ENCODE assay signal across 16 cellular contexts in genomic region chr4:79147251-79147650, GRCh38.
A peak's percentile ranks its signal among the peaks of the same experiment; 100 is the strongest.
DNase-seq lines count a peak whose midpoint lies in the region; ATAC-seq and TF ChIP-seq lines count a peak whose summit lies in the region.
"Had no signal": no experiment of that assay in that cellular context is flagged by ENCODE, and none has a peak within 500 bp of the region (broad histone marks: within the 10 kb centered on the region; RNA-seq: fewer than 3 reads in every experiment).

No MANE protein-coding gene starts in this region.

- POLR2A ChIA-PET in CD8-positive, alpha-beta T cell (lab: Charles Lee), result no interaction called here

- ATAC-seq in CD8-positive, alpha-beta T cell, result no peak
- ATAC-seq: GM12878 had no signal

- no peaks in the 10 kb centered on the region for H3K79me2 ChIP-seq in GM23248 (ENCODE audit: insufficient read depth)

- H3K27ac Mint-ChIP-seq in CD8-positive, alpha-beta T cell, result no peak overlapping the region
- H3K27ac Mint-ChIP-seq: CD4-positive, CD25-positive, alpha-beta regulatory T cell had no signal

- no peak for TF ChIP-seq POLR2A in thyroid gland (IDR thresholded peaks at IDR 0.05)

- no peaks in the 10 kb centered on the region for H3F3A ChIP-seq in GM23248 (ENCODE audit: insufficient read depth)

- no peaks in the 10 kb centered on the region for H3K36me3 Mint-ChIP-seq in CD8-positive, alpha-beta T cell
- H3K36me3 Mint-ChIP-seq: CD4-positive, CD25-positive, alpha-beta regulatory T cell had no signal

- intact Hi-C loops in CD8-positive, alpha-beta T cell (cut with DNase I, micrococcal nuclease), result no loop called here
- intact Hi-C loops in thyroid gland (cut with DNase I), result no loop called here

- H3K9me3 ChIP-seq in GM23248 (ENCODE audit: low read depth), result no peaks in the 10 kb centered on the region
- H3K9me3 ChIP-seq in WERI-Rb-1 (ENCODE audit: severe bottlenecking), result peaks cover 15% of the 10 kb centered on the region
- no peaks in the 10 kb centered on the region for H3K9me3 ChIP-seq in CD8-positive, alpha-beta T cell (ENCODE audit: low read length)
- no peaks in the 10 kb centered on the region for H3K9me3 ChIP-seq in thyroid gland
- H3K9me3 ChIP-seq: HAP-1 had no signal

- no peaks in the 10 kb centered on the region for H3K36me3 ChIP-seq in GM23248 (ENCODE audit: low read depth)
- H3K36me3 ChIP-seq in WERI-Rb-1, result no peaks in the 10 kb centered on the region
- no peaks in the 10 kb centered on the region for H3K36me3 ChIP-seq in CD8-positive, alpha-beta T cell (ENCODE audit: insufficient read depth, low read length)
- H3K36me3 ChIP-seq in thyroid gland, result no peaks in the 10 kb centered on the region
- H3K36me3 ChIP-seq: BLaER1 treated with 17β-estradiol and CSF1 and Interleukin-3, amounts not matched to agents 10 nM and 100 nM; HAP-1 had no signal

- no peak overlapping the region for H3K4me3 ChIP-seq in GM23248
- H3K4me3 ChIP-seq in WERI-Rb-1 (ENCODE audit: low read depth, low read length), result no peak overlapping the region
- H3K4me3 ChIP-seq in choroid plexus epithelial cell (ENCODE audit: low read depth, low read length), result no peak overlapping the region
- H3K4me3 ChIP-seq in CD8-positive, alpha-beta T cell (ENCODE audit: low read depth, low read length), result no peak overlapping the region
- no peak overlapping the region for H3K4me3 ChIP-seq in thyroid gland (replicated peaks in 1 of 3)
- H3K4me3 ChIP-seq: BLaER1 treated with 17β-estradiol and CSF1 and Interleukin-3, amounts not matched to agents 10 nM and 100 nM; GM12878; HAP-1 had no signal

- H2AFZ ChIP-seq in GM23248, result no peak overlapping the region

- no peaks in the 10 kb centered on the region for H4K20me1 ChIP-seq in GM23248 (ENCODE audit: insufficient read depth)
- H4K20me1 ChIP-seq: BLaER1 treated with 17β-estradiol and CSF1 and Interleukin-3, amounts not matched to agents 10 nM and 100 nM had no signal

- CTCF ChIA-PET in CD8-positive, alpha-beta T cell (lab: Charles Lee), result no interaction called here

- DNase-seq in GM23248 (peak; percentile 4), WERI-Rb-1 (no peak), choroid plexus epithelial cell (ENCODE audit: low read depth) (peak; percentile 5), iris pigment epithelial cell (ENCODE audit: low read depth) (peak; percentile 11), NCI-H1417 treated with DMSO at 0.1 percent for 48 hours (lab: John Stamatoyannopoulos, UW) (no peak), thyroid gland (no peak)
- no peak for DNase-seq in CD8-positive, alpha-beta T cell
- no peak for DNase-seq in activated CD8-positive, alpha-beta memory T cell treated with anti-CD3 and anti-CD28 coated beads for 24 hours
- DNase-seq: 8988T; ACHN; Calu3; CD4-positive, CD25-positive, alpha-beta regulatory T cell; DMS 273 treated with DMSO at 0.1 percent for 48 hours had no signal

- 88 to 95% methylated on average over 1 of the region's 1 CpG for WGBS in GM23248 (ENCODE audit: low coverage in 1 of 2, low lambda C conversion rate in 2 of 2, missing lambda C conversion rate in 2 of 2), 2 experiments
- 86 to 93% methylated on average over 1 of the region's 1 CpG for WGBS in thyroid gland, 2 donors

- H3K9me3 Mint-ChIP-seq in CD8-positive, alpha-beta T cell, result peaks cover 12% of the 10 kb centered on the region

- in situ Hi-C loops in GM23248 (cut with MboI), result no loop called here

- H3K27me3 Mint-ChIP-seq in CD8-positive, alpha-beta T cell (ENCODE audit: low read depth), result no peaks in the 10 kb centered on the region
- H3K27me3 Mint-ChIP-seq: CD4-positive, CD25-positive, alpha-beta regulatory T cell had no signal

- H3K27ac ChIP-seq in GM23248, result no peak overlapping the region
- peak overlapping the region; percentile 89 for H3K27ac ChIP-seq in WERI-Rb-1
- no peak overlapping the region for H3K27ac ChIP-seq in CD8-positive, alpha-beta T cell (ENCODE audit: low read depth, low read length)
- no peak overlapping the region for H3K27ac ChIP-seq in thyroid gland
- H3K27ac ChIP-seq: BLaER1 treated with 17β-estradiol and CSF1 and Interleukin-3, amounts not matched to agents 10 nM and 100 nM had no signal

- H3K4me1 Mint-ChIP-seq in CD8-positive, alpha-beta T cell (ENCODE audit: low read depth), result no peaks in the 10 kb centered on the region
- H3K4me1 Mint-ChIP-seq: CD4-positive, CD25-positive, alpha-beta regulatory T cell had no signal

- H3K9ac ChIP-seq in GM23248, result no peak overlapping the region
- H3K9ac ChIP-seq: BLaER1 treated with 17β-estradiol and CSF1 and Interleukin-3, amounts not matched to agents 10 nM and 100 nM had no signal

- no peak overlapping the region for H3K4me3 Mint-ChIP-seq in CD8-positive, alpha-beta T cell
- H3K4me3 Mint-ChIP-seq: CD4-positive, CD25-positive, alpha-beta regulatory T cell had no signal

- H3K27me3 ChIP-seq in GM23248 (replicated peaks; ENCODE audit: insufficient read depth), result no peaks in the 10 kb centered on the region
- H3K27me3 ChIP-seq in WERI-Rb-1 (ENCODE audit: insufficient read depth, low read depth, severe bottlenecking), result no peaks in the 10 kb centered on the region
- H3K27me3 ChIP-seq in CD8-positive, alpha-beta T cell (ENCODE audit: insufficient read depth, low read length), result no peaks in the 10 kb centered on the region
- no peaks in the 10 kb centered on the region for H3K27me3 ChIP-seq in thyroid gland
- H3K27me3 ChIP-seq: BLaER1 treated with 17β-estradiol and CSF1 and Interleukin-3, amounts not matched to agents 10 nM and 100 nM had no signal

- H3K9me2 ChIP-seq in GM23248 (ENCODE audit: insufficient read depth), result no peaks in the 10 kb centered on the region

- no peak for TF ChIP-seq CTCF in WERI-Rb-1 (IDR thresholded peaks at IDR 0.05; ENCODE audit: low read depth, low read length)
- TF ChIP-seq CTCF in choroid plexus epithelial cell (conservative IDR thresholded peaks at IDR 0.05; ENCODE audit: low read depth, low read length), result no peak
- TF ChIP-seq CTCF in CD8-positive, alpha-beta T cell (IDR thresholded peaks at IDR 0.05), result no peak
- TF ChIP-seq CTCF in thyroid gland (IDR thresholded peaks at IDR 0.05), result no peak

- H3K4me2 ChIP-seq in GM23248 (ENCODE audit: unreplicated experiment), result no peak overlapping the region
- H3K4me2 ChIP-seq: BLaER1 treated with 17β-estradiol and CSF1 and Interleukin-3, amounts not matched to agents 10 nM and 100 nM had no signal

- H3K4me1 ChIP-seq in GM23248 (ENCODE audit: insufficient read depth), result no peaks in the 10 kb centered on the region
- no peaks in the 10 kb centered on the region for H3K4me1 ChIP-seq in CD8-positive, alpha-beta T cell (ENCODE audit: insufficient read depth, low read length)
- no peaks in the 10 kb centered on the region for H3K4me1 ChIP-seq in thyroid gland
- H3K4me1 ChIP-seq: HAP-1 had no signal

Comparison
In these comparisons a context has a peak if more than half of its experiments do, and no peak if none do; other contexts are left out.
1. DNase-seq: peak in GM23248 (single experiment), choroid plexus epithelial cell (single experiment) and iris pigment epithelial cell (single experiment); none in WERI-Rb-1 (single experiment), NCI-H1417 treated with DMSO at 0.1 percent for 48 hours (single experiment), CD8-positive, alpha-beta T cell (0 of 7), thyroid gland (0 of 2) and activated CD8-positive, alpha-beta memory T cell treated with anti-CD3 and anti-CD28 coated beads for 24 hours (single experiment).